Comparison of ENCODE assay signal across 1 cellular context in genomic region chr14:91273273-91273884, GRCh38.
TF ChIP-seq lines count a peak whose summit lies in the region.

No MANE protein-coding gene starts in this region.

TF ChIP-seq in HEK293, 187 proteins besides CTCF, POLR2A, EP300 and RAD21 (continued from another document):
- TF ChIP-seq, protein P1, sequence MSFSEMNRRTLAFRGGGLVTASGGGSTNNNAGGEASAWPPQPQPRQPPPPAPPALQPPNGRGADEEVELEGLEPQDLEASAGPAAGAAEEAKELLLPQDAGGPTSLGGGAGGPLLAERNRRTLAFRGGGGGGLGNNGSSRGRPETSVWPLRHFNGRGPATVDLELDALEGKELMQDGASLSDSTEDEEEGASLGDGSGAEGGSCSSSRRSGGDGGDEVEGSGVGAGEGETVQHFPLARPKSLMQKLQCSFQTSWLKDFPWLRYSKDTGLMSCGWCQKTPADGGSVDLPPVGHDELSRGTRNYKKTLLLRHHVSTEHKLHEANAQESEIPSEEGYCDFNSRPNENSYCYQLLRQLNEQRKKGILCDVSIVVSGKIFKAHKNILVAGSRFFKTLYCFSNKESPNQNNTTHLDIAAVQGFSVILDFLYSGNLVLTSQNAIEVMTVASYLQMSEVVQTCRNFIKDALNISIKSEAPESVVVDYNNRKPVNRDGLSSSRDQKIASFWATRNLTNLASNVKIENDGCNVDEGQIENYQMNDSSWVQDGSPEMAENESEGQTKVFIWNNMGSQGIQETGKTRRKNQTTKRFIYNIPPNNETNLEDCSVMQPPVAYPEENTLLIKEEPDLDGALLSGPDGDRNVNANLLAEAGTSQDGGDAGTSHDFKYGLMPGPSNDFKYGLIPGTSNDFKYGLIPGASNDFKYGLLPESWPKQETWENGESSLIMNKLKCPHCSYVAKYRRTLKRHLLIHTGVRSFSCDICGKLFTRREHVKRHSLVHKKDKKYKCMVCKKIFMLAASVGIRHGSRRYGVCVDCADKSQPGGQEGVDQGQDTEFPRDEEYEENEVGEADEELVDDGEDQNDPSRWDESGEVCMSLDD (tag by site-specific recombination; IDR thresholded peaks at IDR 0.05), result no peak
- TF ChIP-seq ZNF560 (tag by site-specific recombination; IDR thresholded peaks at IDR 0.05; ENCODE audit: borderline replicate concordance), result no peak
- TF ChIP-seq ZNF639 (tag by site-specific recombination; IDR thresholded peaks at IDR 0.05), result no peak
- 0 out of 2 replicates have a peak, but pooled peaks have one; percentile 25 for TF ChIP-seq EGR2 (tag by site-specific recombination; IDR thresholded peaks at IDR 0.05; ENCODE audit: low read depth)
- no peak for TF ChIP-seq ZNF658 (tag by site-specific recombination; IDR thresholded peaks at IDR 0.05)
- no peak for TF ChIP-seq ZNF701 (tag by site-specific recombination; IDR thresholded peaks at IDR 0.05)
- TF ChIP-seq ZNF398 (tag by site-specific recombination; IDR thresholded peaks at IDR 0.05), result no peak
- TF ChIP-seq ZSCAN23 (tag by site-specific recombination; IDR thresholded peaks at IDR 0.05), result no peak
- no peak for TF ChIP-seq MEIS1 (CRISPR knock-in tag; IDR thresholded peaks at IDR 0.05; ENCODE audit: borderline replicate concordance)
- TF ChIP-seq ZNF146 (tag by site-specific recombination; IDR thresholded peaks at IDR 0.05), result no peak
- TF ChIP-seq GLIS2 (tag by site-specific recombination; IDR thresholded peaks at IDR 0.05), result peak; percentile 19; the same call in 1 of the 2 replicates
- TF ChIP-seq ZNF645 (tag by site-specific recombination; IDR thresholded peaks at IDR 0.05), result no peak
- TF ChIP-seq ZNF501 (tag by site-specific recombination; IDR thresholded peaks at IDR 0.05), result no peak
